ENCODE assay signal across 6 cellular contexts in the genomic region with DNA sequence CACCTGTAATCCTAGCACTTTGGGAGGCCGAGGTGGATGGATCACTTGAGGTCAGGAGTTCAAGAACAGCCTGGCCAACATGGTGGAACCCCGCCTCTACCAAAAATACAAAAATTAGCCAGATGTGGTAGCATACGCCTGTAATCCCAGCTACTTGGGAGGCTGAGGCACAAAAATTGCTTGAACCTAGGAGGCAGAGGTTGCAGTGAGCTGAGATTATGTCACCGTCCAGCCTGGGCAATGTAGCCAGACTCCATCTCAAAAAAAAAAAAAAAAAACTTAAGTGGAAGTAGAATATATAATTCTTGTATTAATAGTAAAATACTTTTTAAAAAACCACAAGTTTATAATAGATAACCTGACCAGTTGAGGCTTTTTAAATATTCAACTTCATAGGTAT. TPM values are rescaled to one million over a fixed set of nuclear protein-coding genes. Genes with fewer than 3 reads are reported as not detected.
"Had no signal": no experiment of that assay in that cellular context is flagged by ENCODE, and none has a peak within 500 bp of the region (broad histone marks: within the 10 kb centered on the region; RNA-seq: fewer than 3 reads in every experiment).

No MANE protein-coding gene starts in this region.

RNA-seq across cellular contexts. Expression of gene PLA2G12B, which starts 30.0 kb away (rescaled TPM):
- total RNA-seq: GM23248, GM23338, H1, H4, H9, HFFc6 had no signal
- polyA plus RNA-seq: GM23248, GM23338, H1 had no signal
